Comparison of ENCODE assay signal across 1 cellular context in the genomic region with DNA sequence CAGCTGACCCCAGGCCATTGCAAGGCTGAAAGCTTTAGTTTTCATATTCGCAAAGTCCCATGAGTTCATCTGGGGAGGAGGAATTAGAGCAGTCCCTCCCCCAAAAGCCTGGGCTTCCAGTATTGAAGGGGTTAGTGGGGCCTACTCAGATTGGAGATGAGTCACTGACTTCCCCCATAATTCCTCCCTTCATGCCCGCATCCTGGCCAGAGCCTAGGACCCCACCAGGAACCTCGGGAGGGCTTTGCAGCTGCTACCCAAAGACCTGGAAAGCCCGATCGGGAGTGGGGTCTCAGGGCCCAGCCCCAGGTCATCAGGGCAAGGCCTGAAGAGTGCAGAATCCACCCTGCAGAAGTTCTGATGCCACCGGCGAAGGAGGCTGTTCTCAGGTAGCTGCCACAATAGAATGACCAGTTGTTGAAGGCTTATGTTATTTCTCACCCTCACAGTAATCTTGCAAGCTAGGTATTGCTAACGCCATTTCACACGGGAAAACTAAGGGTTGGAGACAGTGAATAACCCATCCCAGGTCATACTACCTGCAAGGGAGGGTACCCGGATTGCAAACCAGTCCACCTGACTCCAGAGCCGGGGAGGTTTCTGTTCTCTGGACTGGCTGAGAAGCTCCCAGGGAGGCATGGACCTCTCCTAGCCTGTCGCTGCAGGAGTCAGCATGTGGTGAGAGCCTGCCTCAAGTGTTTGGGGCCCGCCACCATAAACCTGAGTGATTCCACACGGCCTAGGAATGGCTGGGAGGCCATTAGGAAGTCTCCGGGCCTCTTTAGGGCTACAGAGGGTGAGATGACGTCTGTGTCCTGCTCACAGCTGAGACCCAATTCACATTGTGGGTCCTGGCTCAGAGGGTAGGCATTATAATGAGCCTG.
TF ChIP-seq lines count a peak whose summit lies in the region.

No MANE protein-coding gene starts in this region.

TF ChIP-seq in WTC11, 78 proteins besides CTCF, POLR2A, EP300 and RAD21 (continued from another document):
- TF ChIP-seq, protein P1, sequence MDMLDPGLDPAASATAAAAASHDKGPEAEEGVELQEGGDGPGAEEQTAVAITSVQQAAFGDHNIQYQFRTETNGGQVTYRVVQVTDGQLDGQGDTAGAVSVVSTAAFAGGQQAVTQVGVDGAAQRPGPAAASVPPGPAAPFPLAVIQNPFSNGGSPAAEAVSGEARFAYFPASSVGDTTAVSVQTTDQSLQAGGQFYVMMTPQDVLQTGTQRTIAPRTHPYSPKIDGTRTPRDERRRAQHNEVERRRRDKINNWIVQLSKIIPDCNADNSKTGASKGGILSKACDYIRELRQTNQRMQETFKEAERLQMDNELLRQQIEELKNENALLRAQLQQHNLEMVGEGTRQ (CRISPR knock-in tag; IDR thresholded peaks at IDR 0.05) = no peak
